In genomic region chr4:24582235-24582863, GRCh38 we compare ENCODE assay signal across 8 cellular contexts. TPM values are rescaled to one million over a fixed set of nuclear protein-coding genes. Genes with fewer than 3 reads are reported as not detected.
A peak's percentile ranks its signal among the peaks of the same experiment; 100 is the strongest.
DNase-seq lines count a peak whose midpoint lies in the region; ATAC-seq and TF ChIP-seq lines count a peak whose summit lies in the region.

No MANE protein-coding gene starts in this region.

- H3K27me3 ChIP-seq in DND-41 (ENCODE audit: insufficient read depth, low read length, poor library complexity) (no peaks in the 10 kb centered on the region), osteoblast (ENCODE audit: insufficient read depth, low read length) (no peaks in the 10 kb centered on the region), uterus (no peaks in the 10 kb centered on the region)

- peak overlapping the region; percentile 98; the same call in 1 of the 2 replicates for H3K27ac ChIP-seq in DND-41 (ENCODE audit: low read length)
- H3K27ac ChIP-seq in epithelial cell of prostate = peak overlapping the region; percentile 92
- H3K27ac ChIP-seq in osteoblast (ENCODE audit: low read depth, low read length) = peak overlapping the region; percentile 38
- H3K27ac ChIP-seq in uterus = peak overlapping the region in 1 of 2 donors; percentile 18

- TF ChIP-seq CTCF in DND-41 (IDR thresholded peaks at IDR 0.05; ENCODE audit: borderline replicate concordance, extremely low read depth, low read length, poor library complexity, severe bottlenecking) (no peak), osteoblast (IDR thresholded peaks at IDR 0.05; ENCODE audit: extremely low read depth, low read depth, low read length) (no peak), uterus (IDR thresholded peaks at IDR 0.05) (no peak)

- peaks cover 58% of the 10 kb centered on the region for H4K20me1 ChIP-seq in DND-41 (ENCODE audit: insufficient read depth, low read length)
- H4K20me1 ChIP-seq in osteoblast (ENCODE audit: insufficient read depth, low read length) = peaks cover 57% of the 10 kb centered on the region

- H3K9ac ChIP-seq in DND-41 (ENCODE audit: low read depth, low read length) = peak overlapping the region; percentile 100

- no peak overlapping the region for H2AFZ ChIP-seq in DND-41 (ENCODE audit: low read depth, low read length)
- H2AFZ ChIP-seq in osteoblast (ENCODE audit: low read length) = no peak overlapping the region

- H3K4me1 ChIP-seq in DND-41 (ENCODE audit: insufficient read depth, low read length) = peaks cover 58% of the 10 kb centered on the region
- peaks cover 16% of the 10 kb centered on the region for H3K4me1 ChIP-seq in osteoblast (ENCODE audit: insufficient read depth, low read length)
- H3K4me1 ChIP-seq in uterus = no peaks in the 10 kb centered on the region

- no peak for TF ChIP-seq POLR2A in uterus (IDR thresholded peaks at IDR 0.05)

- DNase-seq in DND-41 = no peak
- peak; percentile 30 for DNase-seq in OCI-M1 (lab: John Stamatoyannopoulos, UW)
- DNase-seq in epithelial cell of prostate (ENCODE audit: low read depth, low spot score) = no peak
- DNase-seq in osteoblast (ENCODE audit: insufficient read length, low spot score, missing footprints) = no peak
- no peak for DNase-seq in SW 1271 (lab: John Stamatoyannopoulos, UW)
- DNase-seq in cerebellar nuclear complex (lab: John Stamatoyannopoulos, UW) = no peak
- DNase-seq in uterus = no peak

- H3K4me2 ChIP-seq in DND-41 (ENCODE audit: insufficient read depth, low read length) (peak overlapping the region; percentile 74), osteoblast (ENCODE audit: insufficient read depth, low read length) (peak overlapping the region; percentile 66)

- H3K36me3 ChIP-seq in DND-41 (ENCODE audit: insufficient read depth, low read length) (peaks cover 57% of the 10 kb centered on the region), osteoblast (ENCODE audit: insufficient read depth, low read length) (peaks cover 3% of the 10 kb centered on the region), uterus (no peaks in the 10 kb centered on the region)

- peak overlapping the region; percentile 86 to 93; a peak in 3 of 4 replicates for H3K4me3 ChIP-seq in DND-41 (ENCODE audit: low read depth in 1 of 2, low read length in 2 of 2)
- peak overlapping the region; percentile 100 for H3K4me3 ChIP-seq in osteoblast (ENCODE audit: insufficient read depth, low read length)
- H3K4me3 ChIP-seq in uterus = peak overlapping the region in 1 of 2 donors; percentile 99

- intact Hi-C loops in uterus (cut with DNase I; ENCODE audit: low total_unique reads) = no loop called here

- H3K79me2 ChIP-seq in DND-41 (ENCODE audit: insufficient read depth, low read length) = peaks cover 78% of the 10 kb centered on the region
- peaks cover 71% of the 10 kb centered on the region for H3K79me2 ChIP-seq in osteoblast (ENCODE audit: insufficient read depth, low read length)

- no peak for ATAC-seq in DND-41 (ENCODE audit: insufficient read depth, low read depth)
- no peak for ATAC-seq in HG02852 (IDR thresholded peaks at IDR 0.05; ENCODE audit: unreplicated experiment)

- H3K9me3 ChIP-seq in DND-41 (ENCODE audit: insufficient read depth, low read length, severe bottlenecking) = no peaks in the 10 kb centered on the region
- no peaks in the 10 kb centered on the region for H3K9me3 ChIP-seq in osteoblast (ENCODE audit: low read depth, low read length)
- no peaks in the 10 kb centered on the region for H3K9me3 ChIP-seq in uterus

RNA-seq across cellular contexts. Expression of gene DHX15, which starts 2.0 kb away (rescaled TPM):
- 107 and 109 TPM in 2 replicates for total RNA-seq in osteoblast
- total RNA-seq in uterus = 100 to 1,000 TPM; 113 to 334 (median 139) TPM
